In genomic region chr7:974172-974571, GRCh38 we compare ENCODE assay signal across 8 cellular contexts. TPM values are rescaled to one million over a fixed set of nuclear protein-coding genes. Genes with fewer than 3 reads are reported as not detected.
DNase-seq lines count a peak whose midpoint lies in the region; ATAC-seq and TF ChIP-seq lines count a peak whose summit lies in the region.

No MANE protein-coding gene starts in this region.

- H3K4me1 ChIP-seq in heart left ventricle (peaks cover 3 to 36% (median 27%) of the 10 kb centered on the region in 12 donors), ascending aorta (peaks cover 0 to 17% of the 10 kb centered on the region in 2 donors), lower lobe of right lung (peaks cover 32% of the 10 kb centered on the region), uterus (peaks cover 0 to 6% of the 10 kb centered on the region in 2 donors)

- peaks cover 0 to 44% (median 38%) of the 10 kb centered on the region in 9 donors for H3K36me3 ChIP-seq in heart left ventricle
- H3K36me3 ChIP-seq in ascending aorta = peaks cover 16 to 29% of the 10 kb centered on the region in 2 donors
- peaks cover 47% of the 10 kb centered on the region for H3K36me3 ChIP-seq in lower lobe of right lung
- no peaks in the 10 kb centered on the region for H3K36me3 ChIP-seq in uterus

- ATAC-seq in heart left ventricle (no peak), Right ventricle myocardium inferior (no peak), lower lobe of right lung (no peak)

- TF ChIP-seq CTCF in heart left ventricle (IDR thresholded peaks at IDR 0.05) (no peak), ascending aorta (IDR thresholded peaks at IDR 0.05) (no peak), lower lobe of right lung (IDR thresholded peaks at IDR 0.05) (no peak), uterus (IDR thresholded peaks at IDR 0.05) (no peak)

- H3K4me3 ChIP-seq in heart left ventricle (peak overlapping the region; percentile 71 to 100 (median 98)), ascending aorta (peak overlapping the region; percentile 88 to 94), lower lobe of right lung (peak overlapping the region; percentile 95), uterus (peak overlapping the region; percentile 94 to 97)

- H3K9me3 ChIP-seq in heart left ventricle (no peaks in the 10 kb centered on the region), ascending aorta (no peaks in the 10 kb centered on the region), lower lobe of right lung (no peaks in the 10 kb centered on the region), uterus (no peaks in the 10 kb centered on the region)

- TF ChIP-seq POLR2A in heart left ventricle (IDR thresholded peaks at IDR 0.05) (no peak), uterus (IDR thresholded peaks at IDR 0.05) (no peak)

- intact Hi-C loops in heart left ventricle (cut with DNase I) = no loop called here
- intact Hi-C loops in Right ventricle myocardium inferior (cut with DNase I) = no loop called here
- intact Hi-C loops in ascending aorta (cut with DNase I) = loop anchor here (2.0 kb wide), 1 partner anchor 97 kb away; the partner anchor contains the start of gene GET4
- intact Hi-C loops in lower lobe of right lung (cut with DNase I) = no loop called here
- intact Hi-C loops in uterus (cut with DNase I; ENCODE audit: low total_unique reads) = no loop called here

- DNase-seq in heart left ventricle = no peak
- DNase-seq in Right ventricle myocardium inferior (ENCODE audit: missing footprints) = no peak
- no peak for DNase-seq in ascending aorta (ENCODE audit: low spot score in 2 of 2)
- no peak for DNase-seq in lower lobe of right lung
- DNase-seq in uterus = no peak
- no peak for DNase-seq in amygdala (lab: John Stamatoyannopoulos, UW)
- DNase-seq in SKM-1 treated with dmso at 0.1 percent for 144 hours (lab: John Stamatoyannopoulos, UW; ENCODE audit: unreplicated experiment) = no peak
- DNase-seq in putamen (ENCODE audit: low spot score) = no peak

- 30 to 42% (median 38%) methylated on average over 7 of the region's 7 CpGs for WGBS in heart left ventricle, 4 donors

- H3K27me3 ChIP-seq in heart left ventricle = no peaks in the 10 kb centered on the region
- no peaks in the 10 kb centered on the region for H3K27me3 ChIP-seq in ascending aorta
- no peaks in the 10 kb centered on the region for H3K27me3 ChIP-seq in lower lobe of right lung (ENCODE audit: low read depth)
- no peaks in the 10 kb centered on the region for H3K27me3 ChIP-seq in uterus

- H3K27ac ChIP-seq in heart left ventricle (peak overlapping the region in 5 of 12 donors; percentile 95 to 98 (median 97)), ascending aorta (no peak overlapping the region), lower lobe of right lung (peak overlapping the region; percentile 98), uterus (no peak overlapping the region)

RNA-seq across cellular contexts. Expression of gene COX19, which starts 1.2 kb away (rescaled TPM):
- total RNA-seq in heart left ventricle (1 to 10 TPM; 3.1 to 7.8 (median 6.5) TPM), Right ventricle myocardium inferior (8.2 TPM), ascending aorta (2.1 TPM), lower lobe of right lung (12.9 TPM), uterus (10 to 100 TPM in 3 of 4 donors, 1 to 10 TPM in 1; 2.6 to 32.5 (median 20.1) TPM)
- 1 to 10 TPM; 5.7 to 6.6 TPM for polyA plus RNA-seq in heart left ventricle

RNA-seq across cellular contexts. Expression of gene CYP2W1, which starts 8.8 kb away (rescaled TPM):
- total RNA-seq in heart left ventricle (not detected), Right ventricle myocardium inferior (not detected), ascending aorta (not detected), lower lobe of right lung (not detected), uterus (1 to 10 TPM in 1 of 4 donors, not detected in 3; 6.6 TPM)
- not detected for polyA plus RNA-seq in heart left ventricle

RNA-seq across cellular contexts. Expression of gene ADAP1, which starts 19.7 kb away (rescaled TPM):
- 10 to 100 TPM in 6 of 9 donors, 1 to 10 TPM in 3; 7.0 to 16.5 (median 12.0) TPM for total RNA-seq in heart left ventricle
- 10 to 100 TPM in 1 of 2 donors, 1 to 10 TPM in 1; 3.1 to 14.0 TPM for polyA plus RNA-seq in heart left ventricle
- 10.0 TPM for total RNA-seq in Right ventricle myocardium inferior
- 44.5 TPM for total RNA-seq in ascending aorta
- 33.9 TPM for total RNA-seq in lower lobe of right lung
- total RNA-seq in uterus = 10 to 100 TPM in 2 of 4 donors, 1 to 10 TPM in 2; 3.2 to 17.4 (median 10.9) TPM
